21 cellular contexts compared by ENCODE assay signal in genomic region chr2:80053522-80054338, GRCh38.
DNase-seq lines count a peak whose midpoint lies in the region; ATAC-seq and TF ChIP-seq lines count a peak whose summit lies in the region.
"Had no signal": no experiment of that assay in that cellular context is flagged by ENCODE, and none has a peak within 500 bp of the region (broad histone marks: within the 10 kb centered on the region; RNA-seq: fewer than 3 reads in every experiment).

No MANE protein-coding gene starts in this region.

- H3K4me1 ChIP-seq in A673 (ENCODE audit: insufficient read depth, low read length, poor library complexity, severe bottlenecking) (peaks cover 18% of the 10 kb centered on the region), RWPE2 (ENCODE audit: insufficient read depth, poor library complexity, severe bottlenecking) (peaks cover 7% of the 10 kb centered on the region), left lung (no peaks in the 10 kb centered on the region)
- H3K4me1 ChIP-seq: heart right ventricle had no signal

- POLR2A ChIA-PET in A673 (lab: Charles Lee; ENCODE audit: low non-redundant PET): no interaction called here

- DNase-seq in A673 (ENCODE audit: low spot score) (peak; percentile 34), HFFc6 (no peak), RWPE2 (ENCODE audit: low spot score) (no peak), left lung (no peak), NCI-H2107 (lab: John Stamatoyannopoulos, UW) (no peak), NCI-H2029 treated with DMSO at 0.1 percent for 48 hours (lab: John Stamatoyannopoulos, UW) (no peak), occipital lobe (lab: John Stamatoyannopoulos, UW) (no peak)
- DNase-seq: ACHN; activated CD4-positive, alpha-beta T cell treated with anti-CD3 and anti-CD28 coated beads, Interleukin-2, amount 50 U/mL, for 1 hour; activated CD8-positive, alpha-beta memory T cell treated with anti-CD3 and anti-CD28 coated beads, Interleukin-2, amount 50 U/mL, for 4 hours; activated naive CD8-positive, alpha-beta T cell treated with anti-CD3 and anti-CD28 coated beads, Interleukin-2, amount 50 U/mL, for 24 hours; C1 segment of cervical spinal cord; heart right ventricle; immature natural killer cell; Karpas-422; NK-92 treated with Interleukin-12 subunit alpha and Interleukin-12 subunit beta, amount 100 ng/mL, for 24 hours; right cardiac atrium; stimulated activated CD4-positive, alpha-beta T cell treated with anti-CD3 and anti-CD28 coated beads, Interleukin-15, amount 100 ng/mL, for 24 hours had no signal

- H3K36me3 Mint-ChIP-seq in HFFc6 (ENCODE audit: low read depth): no peaks in the 10 kb centered on the region
- H3K36me3 Mint-ChIP-seq: immature natural killer cell had no signal

- ATAC-seq in RWPE2 (ENCODE audit: low read depth) (peak; percentile 22; the same call in 1 of the 3 replicates), left lung (peak; percentile 16), HG02678 (IDR thresholded peaks at IDR 0.05; ENCODE audit: unreplicated experiment) (no peak)
- ATAC-seq: activated naive CD8-positive, alpha-beta T cell treated with anti-CD3 and anti-CD28 coated beads, Interleukin-2, amount 50 U/mL, for 24 hours; heart right ventricle; right cardiac atrium had no signal

- H3K27ac Mint-ChIP-seq in HFFc6: peak overlapping the region; percentile 48; the same call in 1 of the 2 replicates
- H3K27ac Mint-ChIP-seq: activated naive CD8-positive, alpha-beta T cell treated with anti-CD3 and anti-CD28 coated beads, Interleukin-2, amount 50 U/mL, for 24 hours; dendritic cell treated with granulocyte-macrophage colony-stimulating factor and Interleukin-4, amounts not matched to agents 40 ng/mL and 50 ng/mL, for 4 days; immature natural killer cell; T-helper 1 cell treated with Interleukin-12 subunit alpha and Interleukin-12 subunit beta and Interleukin-4 antibody, amounts not matched to agents 30 μg/mL and 1 μg/mL, for 36 hours had no signal

- no TSS peak for BruUV-seq in A673 (replicated peaks; lab: Mats Ljungman, UMichigan)

- H3K27me3 Mint-ChIP-seq in HFFc6 (ENCODE audit: insufficient read depth): no peaks in the 10 kb centered on the region
- H3K27me3 Mint-ChIP-seq: activated naive CD8-positive, alpha-beta T cell treated with anti-CD3 and anti-CD28 coated beads, Interleukin-2, amount 50 U/mL, for 24 hours; dendritic cell treated with granulocyte-macrophage colony-stimulating factor and Interleukin-4, amounts not matched to agents 40 ng/mL and 50 ng/mL, for 4 days had no signal

- H3K9me3 ChIP-seq in A673 (ENCODE audit: low read depth, low read length, poor library complexity, severe bottlenecking) (no peaks in the 10 kb centered on the region), RWPE2 (ENCODE audit: severe bottlenecking) (no peaks in the 10 kb centered on the region), left lung (no peaks in the 10 kb centered on the region)
- H3K9me3 ChIP-seq: heart right ventricle had no signal

- no peak for TF ChIP-seq CTCF in A673 (conservative IDR thresholded peaks at IDR 0.05; ENCODE audit: low read depth, low read length)
- TF ChIP-seq CTCF in HFFc6 (IDR thresholded peaks at IDR 0.05): peak; percentile 18; the same call in 1 of the 2 replicates
- no peak for TF ChIP-seq CTCF in RWPE2 (IDR thresholded peaks at IDR 0.05; ENCODE audit: poor library complexity, severe bottlenecking)
- TF ChIP-seq CTCF in left lung (IDR thresholded peaks at IDR 0.05): no peak

- CTCF ChIA-PET in A673 (lab: Charles Lee): no interaction called here

- intact Hi-C loops in A673 (cut with micrococcal nuclease; ENCODE audit: unreplicated experiment) (no loop called here), left lung (cut with DNase I) (no loop called here)

- H3K4me3 ChIP-seq in A673 (ENCODE audit: low read depth, low read length, poor library complexity, severe bottlenecking): no peak overlapping the region
- H3K4me3 ChIP-seq in RWPE2 (ENCODE audit: severe bottlenecking): no peak overlapping the region
- no peak overlapping the region for H3K4me3 ChIP-seq in left lung
- H3K4me3 ChIP-seq: heart right ventricle had no signal

- no peaks in the 10 kb centered on the region for H3K9me3 Mint-ChIP-seq in HFFc6
- H3K9me3 Mint-ChIP-seq: activated naive CD8-positive, alpha-beta T cell treated with anti-CD3 and anti-CD28 coated beads, Interleukin-2, amount 50 U/mL, for 24 hours; dendritic cell treated with granulocyte-macrophage colony-stimulating factor and Interleukin-4, amounts not matched to agents 40 ng/mL and 50 ng/mL, for 4 days; T-helper 1 cell treated with Interleukin-12 subunit alpha and Interleukin-12 subunit beta and Interleukin-4 antibody, amounts not matched to agents 30 μg/mL and 1 μg/mL, for 36 hours had no signal

- peaks cover 16% of the 10 kb centered on the region for H3K4me1 Mint-ChIP-seq in HFFc6 (ENCODE audit: low read depth)
- H3K4me1 Mint-ChIP-seq: activated naive CD8-positive, alpha-beta T cell treated with anti-CD3 and anti-CD28 coated beads, Interleukin-2, amount 50 U/mL, for 24 hours; immature natural killer cell had no signal

- no peaks in the 10 kb centered on the region for H3K27me3 ChIP-seq in A673 (replicated peaks; ENCODE audit: insufficient read depth, low read depth, low read length, poor library complexity)
- no peaks in the 10 kb centered on the region for H3K27me3 ChIP-seq in RWPE2 (ENCODE audit: insufficient read depth, poor library complexity, severe bottlenecking)
- H3K27me3 ChIP-seq in left lung: no peaks in the 10 kb centered on the region

- peak overlapping the region; percentile 26; the same call in 1 of the 2 replicates for H3K4me3 Mint-ChIP-seq in HFFc6
- H3K4me3 Mint-ChIP-seq: activated naive CD8-positive, alpha-beta T cell treated with anti-CD3 and anti-CD28 coated beads, Interleukin-2, amount 50 U/mL, for 24 hours; dendritic cell treated with granulocyte-macrophage colony-stimulating factor and Interleukin-4, amounts not matched to agents 40 ng/mL and 50 ng/mL, for 4 days; immature natural killer cell; T-helper 1 cell treated with Interleukin-12 subunit alpha and Interleukin-12 subunit beta and Interleukin-4 antibody, amounts not matched to agents 30 μg/mL and 1 μg/mL, for 36 hours had no signal

- H3K36me3 ChIP-seq in A673 (ENCODE audit: insufficient read depth, low read length, poor library complexity, severe bottlenecking) (no peaks in the 10 kb centered on the region), RWPE2 (ENCODE audit: low read depth) (no peaks in the 10 kb centered on the region), left lung (no peaks in the 10 kb centered on the region)
- H3K36me3 ChIP-seq: heart right ventricle had no signal

- H3K27ac ChIP-seq in A673 (ENCODE audit: low read depth, low read length, poor library complexity, severe bottlenecking) (no peak overlapping the region), RWPE2 (ENCODE audit: poor library complexity, severe bottlenecking) (peak overlapping the region; percentile 65), left lung (no peak overlapping the region)
- H3K27ac ChIP-seq: heart right ventricle had no signal
